7 cellular contexts compared by ENCODE assay signal in the genomic region with DNA sequence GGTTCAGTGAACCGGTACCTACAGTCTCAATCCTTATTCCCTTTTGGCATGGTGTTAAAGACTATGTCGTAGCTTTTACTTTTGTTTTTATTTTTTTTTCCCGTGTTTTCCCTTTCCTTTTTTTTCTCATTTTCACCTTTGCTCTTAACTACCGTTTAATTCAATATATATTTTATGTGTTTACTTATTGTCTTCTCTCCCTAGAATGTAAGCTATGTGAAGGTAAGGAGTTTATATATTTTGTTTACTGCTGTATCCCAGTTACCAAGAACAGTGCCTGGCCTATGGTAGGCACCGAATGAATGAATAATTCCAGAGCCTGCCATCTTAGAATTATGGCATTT. TPM values are rescaled to one million over a fixed set of nuclear protein-coding genes. Genes with fewer than 3 reads are reported as not detected.
A peak's percentile ranks its signal among the peaks of the same experiment; 100 is the strongest.
DNase-seq lines count a peak whose midpoint lies in the region; ATAC-seq, FAIRE-seq and TF ChIP-seq lines count a peak whose summit lies in the region.

No MANE protein-coding gene starts in this region.

- intact Hi-C loops in activated B cell treated with CpG ODN at 0.5 μM for 24 hours (cut with micrococcal nuclease) (loop anchor here (2.0 kb wide), 2 partner anchors 17 to 49 kb away; partner anchors contain the start of genes EIF2B2 and ZC2HC1C), right cardiac atrium (cut with DNase I) (no loop called here)

- no peaks in the 10 kb centered on the region for H3K9me3 Mint-ChIP-seq in activated B cell treated with CpG ODN at 0.5 μM for 24 hours
- H3K9me3 Mint-ChIP-seq in stimulated activated effector memory CD8-positive, alpha-beta T cell treated with anti-CD3 and anti-CD28 coated beads, Interleukin-12 subunit alpha, Interleukin-12 subunit beta, amount 100 ng/mL, for 72 hours, result no peaks in the 10 kb centered on the region

- no peak for TF ChIP-seq CTCF in HEK293 (tag by site-specific recombination; IDR thresholded peaks at IDR 0.05)
- no peak for TF ChIP-seq CTCF in activated B cell treated with CpG ODN at 0.5 μM for 24 hours (IDR thresholded peaks at IDR 0.05)

- DNase-seq in activated B cell treated with CpG ODN at 0.5 μM for 24 hours (no peak), right cardiac atrium (no peak), HTR-8/SVneo (ENCODE audit: insufficient read length, low spot score) (no peak)
- DNase-seq in stimulated activated effector memory CD8-positive, alpha-beta T cell treated with anti-CD3 and anti-CD28 coated beads, Interleukin-12 subunit alpha, Interleukin-12 subunit beta, amount 100 ng/mL, for 72 hours (ENCODE audit: low spot score in 2 of 2), result no peak
- DNase-seq in activated CD4-positive, alpha-beta T cell treated with anti-CD3 and anti-CD28 coated beads for 1 hour, result no peak

- H3K27ac ChIP-seq in HEK293 (ENCODE audit: extremely low read depth, low read depth, low read length) (no peak overlapping the region; the same call in 1 of the 2 replicates), right cardiac atrium (ENCODE audit: low read length) (no peak overlapping the region)

- CTCF ChIA-PET in HEK293 (lab: Yijun Ruan, JAX) (interaction anchor here (1.2 kb wide), 1 partner anchor 12 kb away, joined by 3 read pairs; no protein-coding TSS in a partner anchor), activated B cell treated with CpG ODN at 0.5 μM for 24 hours (lab: Charles Lee) (interaction anchor here (0.6 to 0.7 kb wide), 2 partner anchors 37 to 191 kb away, joined by 3 read pairs; no protein-coding TSS in a partner anchor)

- POLR2A ChIA-PET in HEK293 (lab: Yijun Ruan, JAX) (interaction anchor here (1.1 kb wide), 2 partner anchors 12 to 18 kb away, joined by 3 to 4 read pairs; partner anchors contain the start of genes ACYP1 and ZC2HC1C), activated B cell treated with CpG ODN at 0.5 μM for 24 hours (lab: Charles Lee) (interaction anchor here (1.3 to 1.5 kb wide), 2 partner anchors 13 to 111 kb away, joined by 3 to 6 read pairs; partner anchors contain the start of gene ACYP1)

- WGBS in right cardiac atrium, result 29% methylated on average over 5 of the region's 5 CpGs

- H3K4me1 ChIP-seq in HEK293 (ENCODE audit: control insufficient read depth, insufficient read depth, low read length) (no peaks in the 10 kb centered on the region), right cardiac atrium (ENCODE audit: control insufficient read depth, insufficient read depth, low read length) (no peaks in the 10 kb centered on the region)

- H3K27ac Mint-ChIP-seq in activated B cell treated with CpG ODN at 0.5 μM for 24 hours, result peak overlapping the region; percentile 83
- H3K27ac Mint-ChIP-seq in stimulated activated effector memory CD8-positive, alpha-beta T cell treated with anti-CD3 and anti-CD28 coated beads, Interleukin-12 subunit alpha, Interleukin-12 subunit beta, amount 100 ng/mL, for 72 hours, result peak overlapping the region; percentile 98

- H3K36me3 Mint-ChIP-seq in activated B cell treated with CpG ODN at 0.5 μM for 24 hours (ENCODE audit: low read depth), result peaks cover 9% of the 10 kb centered on the region
- H3K36me3 Mint-ChIP-seq in stimulated activated effector memory CD8-positive, alpha-beta T cell treated with anti-CD3 and anti-CD28 coated beads, Interleukin-12 subunit alpha, Interleukin-12 subunit beta, amount 100 ng/mL, for 72 hours, result peaks cover 63% of the 10 kb centered on the region

- FAIRE-seq in HTR-8/SVneo (lab: Jason Lieb, UNC), result no peak

- peaks cover 19% of the 10 kb centered on the region for H3K4me1 Mint-ChIP-seq in activated B cell treated with CpG ODN at 0.5 μM for 24 hours
- H3K4me1 Mint-ChIP-seq in stimulated activated effector memory CD8-positive, alpha-beta T cell treated with anti-CD3 and anti-CD28 coated beads, Interleukin-12 subunit alpha, Interleukin-12 subunit beta, amount 100 ng/mL, for 72 hours, result peaks cover 51% of the 10 kb centered on the region

- H3K9me3 ChIP-seq in HEK293 (ENCODE audit: control insufficient read depth, insufficient read depth, low read depth, low read length) (no peaks in the 10 kb centered on the region), right cardiac atrium (ENCODE audit: control insufficient read depth, low read length) (no peaks in the 10 kb centered on the region)

- H3K4me3 Mint-ChIP-seq in activated B cell treated with CpG ODN at 0.5 μM for 24 hours, result peak overlapping the region; percentile 92
- peak overlapping the region; percentile 83 for H3K4me3 Mint-ChIP-seq in stimulated activated effector memory CD8-positive, alpha-beta T cell treated with anti-CD3 and anti-CD28 coated beads, Interleukin-12 subunit alpha, Interleukin-12 subunit beta, amount 100 ng/mL, for 72 hours

- H3K4me3 ChIP-seq in HEK293 (ENCODE audit: low read depth, low read length) (no peak overlapping the region; the same call in 1 of the 2 replicates), right cardiac atrium (ENCODE audit: low read length) (peak overlapping the region; percentile 70)

- no peaks in the 10 kb centered on the region for H3K27me3 ChIP-seq in right cardiac atrium (ENCODE audit: control insufficient read depth, insufficient read depth)

- H3K27me3 Mint-ChIP-seq in activated B cell treated with CpG ODN at 0.5 μM for 24 hours, result no peaks in the 10 kb centered on the region

- peaks cover 0 to 14% of the 10 kb centered on the region in 2 experiments; a peak in 2 of 3 replicates for H3K36me3 ChIP-seq in HEK293 (ENCODE audit: control insufficient read depth in 2 of 2, insufficient read depth in 1 of 2, low read length in 2 of 2)

- ATAC-seq in activated B cell treated with CpG ODN at 0.5 μM for 24 hours (ENCODE audit: low read depth), result no peak
- no peak for ATAC-seq in right cardiac atrium
- ATAC-seq in stimulated activated effector memory CD8-positive, alpha-beta T cell treated with anti-CD3 and anti-CD28 coated beads, Interleukin-12 subunit alpha, Interleukin-12 subunit beta, amount 100 ng/mL, for 72 hours, result no peak
- no peak for ATAC-seq in GM21390 (IDR thresholded peaks at IDR 0.05; ENCODE audit: unreplicated experiment)

TF ChIP-seq in HEK293, 187 proteins besides CTCF, POLR2A, EP300 and RAD21 (continues in another document):
- TF ChIP-seq ZNF623 (tag by site-specific recombination; IDR thresholded peaks at IDR 0.05), result no peak
- TF ChIP-seq ZNF37A (tag by site-specific recombination; IDR thresholded peaks at IDR 0.05), result no peak
- TF ChIP-seq ZNF274 (IDR thresholded peaks at IDR 0.05; ENCODE audit: low read length), result no peak
- TF ChIP-seq ZNF274 (tag by site-specific recombination; IDR thresholded peaks at IDR 0.05; ENCODE audit: borderline replicate concordance), result no peak
- TF ChIP-seq PBX3 (CRISPR knock-in tag; IDR thresholded peaks at IDR 0.05), result no peak
- TF ChIP-seq, protein P1, sequence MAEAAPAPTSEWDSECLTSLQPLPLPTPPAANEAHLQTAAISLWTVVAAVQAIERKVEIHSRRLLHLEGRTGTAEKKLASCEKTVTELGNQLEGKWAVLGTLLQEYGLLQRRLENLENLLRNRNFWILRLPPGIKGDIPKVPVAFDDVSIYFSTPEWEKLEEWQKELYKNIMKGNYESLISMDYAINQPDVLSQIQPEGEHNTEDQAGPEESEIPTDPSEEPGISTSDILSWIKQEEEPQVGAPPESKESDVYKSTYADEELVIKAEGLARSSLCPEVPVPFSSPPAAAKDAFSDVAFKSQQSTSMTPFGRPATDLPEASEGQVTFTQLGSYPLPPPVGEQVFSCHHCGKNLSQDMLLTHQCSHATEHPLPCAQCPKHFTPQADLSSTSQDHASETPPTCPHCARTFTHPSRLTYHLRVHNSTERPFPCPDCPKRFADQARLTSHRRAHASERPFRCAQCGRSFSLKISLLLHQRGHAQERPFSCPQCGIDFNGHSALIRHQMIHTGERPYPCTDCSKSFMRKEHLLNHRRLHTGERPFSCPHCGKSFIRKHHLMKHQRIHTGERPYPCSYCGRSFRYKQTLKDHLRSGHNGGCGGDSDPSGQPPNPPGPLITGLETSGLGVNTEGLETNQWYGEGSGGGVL (tag by site-specific recombination; IDR thresholded peaks at IDR 0.05), result no peak
- peak; percentile 9 for TF ChIP-seq ZNF335 (tag by site-specific recombination; conservative IDR thresholded peaks at IDR 0.05)
- TF ChIP-seq ZBTB17 (tag by site-specific recombination; IDR thresholded peaks at IDR 0.05), result peak; percentile 36; the same call in 1 of the 2 replicates
- TF ChIP-seq, protein P2, sequence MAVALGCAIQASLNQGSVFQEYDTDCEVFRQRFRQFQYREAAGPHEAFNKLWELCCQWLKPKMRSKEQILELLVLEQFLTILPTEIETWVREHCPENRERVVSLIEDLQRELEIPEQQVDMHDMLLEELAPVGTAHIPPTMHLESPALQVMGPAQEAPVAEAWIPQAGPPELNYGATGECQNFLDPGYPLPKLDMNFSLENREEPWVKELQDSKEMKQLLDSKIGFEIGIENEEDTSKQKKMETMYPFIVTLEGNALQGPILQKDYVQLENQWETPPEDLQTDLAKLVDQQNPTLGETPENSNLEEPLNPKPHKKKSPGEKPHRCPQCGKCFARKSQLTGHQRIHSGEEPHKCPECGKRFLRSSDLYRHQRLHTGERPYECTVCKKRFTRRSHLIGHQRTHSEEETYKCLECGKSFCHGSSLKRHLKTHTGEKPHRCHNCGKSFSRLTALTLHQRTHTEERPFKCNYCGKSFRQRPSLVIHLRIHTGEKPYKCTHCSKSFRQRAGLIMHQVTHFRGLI (tag by site-specific recombination; IDR thresholded peaks at IDR 0.05), result no peak
- no peak for TF ChIP-seq KLF9 (tag by site-specific recombination; IDR thresholded peaks at IDR 0.05; ENCODE audit: low read depth)
- TF ChIP-seq SCRT1 (tag by site-specific recombination; IDR thresholded peaks at IDR 0.05; ENCODE audit: borderline replicate concordance), result no peak

RNA-seq across cellular contexts. Expression of gene MLH3, which starts 0.3 kb away (rescaled TPM):
- total RNA-seq in activated B cell treated with CpG ODN at 0.5 μM for 24 hours (20.0 and 21.7 TPM in 2 replicates), right cardiac atrium (10 to 100 TPM; 23.2 to 27.7 (median 25.1) TPM)
- 12.5 TPM for polyA plus RNA-seq in right cardiac atrium

RNA-seq across cellular contexts. Expression of gene ACYP1, which starts 12.3 kb away (rescaled TPM):
- 21.6 and 25.9 TPM in 2 replicates for total RNA-seq in activated B cell treated with CpG ODN at 0.5 μM for 24 hours
- 10 to 100 TPM; 10.2 to 14.2 (median 11.5) TPM for total RNA-seq in right cardiac atrium
- polyA plus RNA-seq in right cardiac atrium, result 24.0 TPM

RNA-seq across cellular contexts. Expression of gene ZC2HC1C, which starts 17.9 kb away (rescaled TPM):
- total RNA-seq in activated B cell treated with CpG ODN at 0.5 μM for 24 hours (0.91 TPM in 1 of 2 replicates, not detected in the other), right cardiac atrium (10 to 100 TPM in 1 of 4 donors, 1 to 10 TPM in 3; 6.9 to 10.8 (median 9.1) TPM)
- polyA plus RNA-seq in right cardiac atrium, result 8.4 TPM

RNA-seq across cellular contexts. Expression of gene EIF2B2, which starts 48.8 kb away (rescaled TPM):
- total RNA-seq in activated B cell treated with CpG ODN at 0.5 μM for 24 hours (36.6 and 37.2 TPM in 2 replicates), right cardiac atrium (10 to 100 TPM; 29.4 to 39.9 (median 35.9) TPM)
- polyA plus RNA-seq in right cardiac atrium, result 25.9 TPM
